In the genomic region with DNA sequence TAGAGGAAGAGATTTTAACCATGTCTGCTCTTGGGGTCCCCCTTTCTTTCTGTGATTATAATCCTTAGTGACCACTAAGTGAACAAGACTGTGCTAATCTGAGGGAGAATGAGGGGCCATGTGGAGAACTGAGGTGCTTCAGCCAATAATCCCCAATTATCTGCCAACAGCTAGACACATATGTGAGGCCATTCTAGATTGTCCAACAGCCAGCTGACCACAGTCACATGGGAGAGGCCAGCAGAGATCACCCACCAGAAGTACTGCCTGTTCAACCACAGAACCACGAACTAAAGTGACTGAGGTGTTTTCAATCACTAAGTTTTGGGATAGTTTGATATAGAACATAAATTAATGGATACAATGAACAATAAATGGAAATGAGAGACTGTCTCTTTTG, we compare ENCODE assay signal across 22 cellular contexts.
A peak's percentile ranks its signal among the peaks of the same experiment; 100 is the strongest.
DNase-seq lines count a peak whose midpoint lies in the region; ATAC-seq and TF ChIP-seq lines count a peak whose summit lies in the region.
"Had no signal": no experiment of that assay in that cellular context is flagged by ENCODE, and none has a peak within 500 bp of the region (broad histone marks: within the 10 kb centered on the region; RNA-seq: fewer than 3 reads in every experiment).

No MANE protein-coding gene starts in this region.

- ATAC-seq in HG02973 (IDR thresholded peaks at IDR 0.05; ENCODE audit: unreplicated experiment), result no peak
- ATAC-seq: A549, GM12878 had no signal

- H3K27me3 ChIP-seq in SJCRH30 (no peaks in the 10 kb centered on the region), neuronal stem cell (ENCODE audit: control insufficient read depth in 3 of 3, insufficient read depth in 3 of 3, low read depth in 1 of 3, low read length in 3 of 3) (no peaks in the 10 kb centered on the region), smooth muscle cell (ENCODE audit: low read depth) (no peaks in the 10 kb centered on the region)
- H3K27me3 ChIP-seq: BE2C; BLaER1 treated with 17β-estradiol and CSF1 and Interleukin-3, amounts not matched to agents 10 nM and 100 nM had no signal

- no peak overlapping the region for H4K91ac ChIP-seq in neuronal stem cell (ENCODE audit: low read depth, low read length, poor library complexity)

- H3K4me2 ChIP-seq in neuronal stem cell (ENCODE audit: insufficient read depth, low read length, poor library complexity, severe bottlenecking), result no peak overlapping the region
- no peak overlapping the region for H3K4me2 ChIP-seq in smooth muscle cell
- H3K4me2 ChIP-seq: A549; BLaER1 treated with 17β-estradiol and CSF1 and Interleukin-3, amounts not matched to agents 10 nM and 100 nM had no signal

- no peaks in the 10 kb centered on the region for H3K79me2 ChIP-seq in smooth muscle cell (ENCODE audit: low read depth)

- H3K4ac ChIP-seq in neuronal stem cell (ENCODE audit: low read length), result no peak overlapping the region

- H2BK5ac ChIP-seq in neuronal stem cell (ENCODE audit: low read length), result no peak overlapping the region

- no peak overlapping the region for H3K23ac ChIP-seq in neuronal stem cell (ENCODE audit: low read depth, low read length, poor library complexity)

- H3K9me3 ChIP-seq in SJCRH30 (replicated peaks), result no peaks in the 10 kb centered on the region
- H3K9me3 ChIP-seq in neuronal stem cell (replicated peaks in 1 of 2; ENCODE audit: control insufficient read depth in 2 of 2, insufficient read depth in 1 of 2, low read depth in 1 of 2, low read length in 2 of 2), result no peaks in the 10 kb centered on the region
- no peaks in the 10 kb centered on the region for H3K9me3 ChIP-seq in smooth muscle cell (replicated peaks; ENCODE audit: low read depth)
- H3K9me3 ChIP-seq: A549; BE2C; BLaER1 treated with 17β-estradiol and CSF1 and Interleukin-3, amounts not matched to agents 10 nM and 100 nM had no signal

- H2AFZ ChIP-seq in neuronal stem cell (ENCODE audit: low read length) (peak overlapping the region; percentile 40), smooth muscle cell (ENCODE audit: low read depth) (no peak overlapping the region)
- H2AFZ ChIP-seq: GM23248 had no signal

- WGBS in neuronal stem cell (ENCODE audit: extremely low coverage in 2 of 2, insufficient read length in 2 of 2, insufficient replicate concordance in 1 of 2), 2 donors, result no CpG with 5 or more reads among the region's 1 CpG
- WGBS in smooth muscle cell (ENCODE audit: low lambda C conversion rate), result 84% methylated on average over 1 of the region's 1 CpG

- H3F3A ChIP-seq in smooth muscle cell (ENCODE audit: low read depth), result no peaks in the 10 kb centered on the region

- peaks cover 17% of the 10 kb centered on the region for H3K4me1 ChIP-seq in SJCRH30
- no peaks in the 10 kb centered on the region for H3K4me1 ChIP-seq in neuronal stem cell (ENCODE audit: control insufficient read depth in 2 of 2, insufficient read depth in 1 of 2, low read depth in 1 of 2, low read length in 2 of 2)
- no peaks in the 10 kb centered on the region for H3K4me1 ChIP-seq in smooth muscle cell (ENCODE audit: low read depth)
- H3K4me1 ChIP-seq: BE2C; BLaER1 treated with 17β-estradiol and CSF1 and Interleukin-3, amounts not matched to agents 10 nM and 100 nM had no signal

- peak overlapping the region; percentile 58; the same call in 1 of the 2 replicates for H3K27ac ChIP-seq in SJCRH30
- H3K27ac ChIP-seq in neuronal stem cell (replicated peaks; ENCODE audit: low read length), result no peak overlapping the region
- H3K27ac ChIP-seq in smooth muscle cell (ENCODE audit: low read depth), result no peak overlapping the region
- H3K27ac ChIP-seq: A549; BLaER1 treated with 17β-estradiol and CSF1 and Interleukin-3, amounts not matched to agents 10 nM and 100 nM; GM23248 had no signal

- no peak overlapping the region for H2AK5ac ChIP-seq in neuronal stem cell (ENCODE audit: low read depth, low read length)

- H3K9ac ChIP-seq in neuronal stem cell (ENCODE audit: low read depth, low read length, poor library complexity) (no peak overlapping the region), smooth muscle cell (ENCODE audit: low read depth) (no peak overlapping the region)
- H3K9ac ChIP-seq: BLaER1 treated with 17β-estradiol and CSF1 and Interleukin-3, amounts not matched to agents 10 nM and 100 nM; GM23248 had no signal

- H2BK120ac ChIP-seq in neuronal stem cell (ENCODE audit: low read depth, low read length), result no peak overlapping the region

- H3K14ac ChIP-seq in neuronal stem cell (ENCODE audit: low read length), result no peak overlapping the region

- no peak overlapping the region for H3K18ac ChIP-seq in neuronal stem cell (ENCODE audit: low read length)

- no peaks in the 10 kb centered on the region for H4K20me1 ChIP-seq in smooth muscle cell (ENCODE audit: low read depth)
- H4K20me1 ChIP-seq: BLaER1 treated with 17β-estradiol and CSF1 and Interleukin-3, amounts not matched to agents 10 nM and 100 nM had no signal

- H2BK15ac ChIP-seq in neuronal stem cell (ENCODE audit: low read length), result no peak overlapping the region

- no peak overlapping the region for H3K4me3 ChIP-seq in SJCRH30
- no peak overlapping the region for H3K4me3 ChIP-seq in neuronal stem cell (ENCODE audit: low read length in 2 of 2)
- no peak overlapping the region for H3K4me3 ChIP-seq in smooth muscle cell
- H3K4me3 ChIP-seq: A549; BLaER1 treated with 17β-estradiol and CSF1 and Interleukin-3, amounts not matched to agents 10 nM and 100 nM; GM12878; GM23248 had no signal

- DNase-seq in LHCN-M2 (ENCODE audit: low read depth) (peak; percentile 54), SJCRH30 (peak; percentile 41 to 54), neuronal stem cell (ENCODE audit: low spot score) (no peak), smooth muscle cell (lab: John Stamatoyannopoulos, UW; ENCODE audit: unreplicated experiment) (no peak)
- no peak for DNase-seq in central memory CD4-positive, alpha-beta T cell
- DNase-seq: 8988T; ACHN; AML-193; BE2C; CD4-positive, alpha-beta T cell; CD8-positive, alpha-beta memory T cell; DMS 273 treated with DMSO at 0.1 percent for 48 hours; DMS79; EL; GDM1; GM23248; H7; HCEC 1CT had no signal

- H3K79me1 ChIP-seq in neuronal stem cell (ENCODE audit: low read depth, low read length), result no peaks in the 10 kb centered on the region

- H2BK12ac ChIP-seq in neuronal stem cell (ENCODE audit: low read length), result no peak overlapping the region

- H4K8ac ChIP-seq in neuronal stem cell (ENCODE audit: low read depth, low read length), result no peak overlapping the region

- H3K36me3 ChIP-seq in SJCRH30 (no peaks in the 10 kb centered on the region), neuronal stem cell (replicated peaks in 1 of 2; ENCODE audit: control insufficient read depth in 2 of 2, insufficient read depth in 2 of 2, low read length in 2 of 2) (no peaks in the 10 kb centered on the region), smooth muscle cell (ENCODE audit: low read depth) (no peaks in the 10 kb centered on the region)
- H3K36me3 ChIP-seq: BE2C; BLaER1 treated with 17β-estradiol and CSF1 and Interleukin-3, amounts not matched to agents 10 nM and 100 nM had no signal

- no peak for TF ChIP-seq CTCF in smooth muscle cell (IDR thresholded peaks at IDR 0.05; ENCODE audit: borderline replicate concordance, insufficient read depth, poor library complexity, severe bottlenecking)

Comparison
In these comparisons a context has a peak if more than half of its experiments do, and no peak if none do; other contexts are left out.
1. DNase-seq: peak in LHCN-M2 (single experiment) and SJCRH30 (2 of 2); none in neuronal stem cell (single experiment), smooth muscle cell (single experiment) and central memory CD4-positive, alpha-beta T cell (single experiment).